Comparison of ENCODE assay signal across 32 cellular contexts in genomic region chr15:100502651-100503050, GRCh38. TPM values are rescaled to one million over a fixed set of nuclear protein-coding genes. Genes with fewer than 3 reads are reported as not detected.
"Had no signal": no experiment of that assay in that cellular context is flagged by ENCODE, and none has a peak within 500 bp of the region (broad histone marks: within the 10 kb centered on the region; RNA-seq: fewer than 3 reads in every experiment).

No MANE protein-coding gene starts in this region.

- H3K27me3 Mint-ChIP-seq: activated CD4-positive, alpha-beta memory T cell treated with anti-CD3 and anti-CD28 coated beads for 36 hours; activated CD4-positive, alpha-beta T cell treated with anti-CD3 and anti-CD28 coated beads for 36 hours; activated naive CD4-positive, alpha-beta T cell treated with anti-CD3 and anti-CD28 coated beads, Interleukin-2, amount 50 U/mL, for 24 hours; activated naive CD8-positive, alpha-beta T cell treated with anti-CD3 and anti-CD28 coated beads for 36 hours; activated naive CD8-positive, alpha-beta T cell treated with anti-CD3 and anti-CD28 coated beads, Interleukin-2, amount 50 U/mL, for 24 hours; brain had no signal

- H3K9me3 ChIP-seq: adrenal gland, esophagus muscularis mucosa, gastroesophageal sphincter, heart right ventricle had no signal

- H3K36me3 ChIP-seq: adrenal gland, esophagus muscularis mucosa, gastroesophageal sphincter, heart right ventricle had no signal

- H3K36me3 Mint-ChIP-seq: activated CD4-positive, alpha-beta memory T cell treated with anti-CD3 and anti-CD28 coated beads for 36 hours; activated CD8-positive, alpha-beta memory T cell treated with anti-CD3 and anti-CD28 coated beads, Interleukin-2, amount 10 ng/mL, durations not matched to agents 7 days and 5 days; activated naive CD8-positive, alpha-beta T cell treated with anti-CD3 and anti-CD28 coated beads for 36 hours; brain had no signal

- H3K27me3 ChIP-seq: esophagus muscularis mucosa had no signal

- H3K4me3 ChIP-seq: adrenal gland, esophagus muscularis mucosa, gastroesophageal sphincter, heart right ventricle had no signal

- ATAC-seq: activated CD4-positive, alpha-beta T cell treated with anti-CD3 and anti-CD28 coated beads for 36 hours; activated CD8-positive, alpha-beta memory T cell treated with anti-CD3 and anti-CD28 coated beads, Interleukin-2, amount 10 ng/mL, durations not matched to agents 7 days and 5 days; activated CD8-positive, alpha-beta T cell treated with anti-CD3 and anti-CD28 coated beads, Interleukin-2, amount 10 ng/mL, durations not matched to agents 7 days and 5 days; activated naive CD8-positive, alpha-beta T cell treated with anti-CD3 and anti-CD28 coated beads, Interleukin-2, amount 50 U/mL, for 24 hours; gastroesophageal sphincter had no signal

- H3K9me3 Mint-ChIP-seq: activated CD4-positive, alpha-beta memory T cell treated with anti-CD3 and anti-CD28 coated beads for 36 hours; activated naive CD4-positive, alpha-beta T cell treated with anti-CD3 and anti-CD28 coated beads for 36 hours; activated naive CD4-positive, alpha-beta T cell treated with anti-CD3 and anti-CD28 coated beads, Interleukin-2, amount 50 U/mL, for 24 hours; activated naive CD8-positive, alpha-beta T cell treated with anti-CD3 and anti-CD28 coated beads for 36 hours; activated naive CD8-positive, alpha-beta T cell treated with anti-CD3 and anti-CD28 coated beads, Interleukin-2, amount 50 U/mL, for 24 hours; activated T-helper 2 cell treated with anti-CD3 and anti-CD28 coated beads, Interferon-gamma antibody, Interleukin-2, Interleukin-4, amounts not matched to agents 10 μg/mL and 5 μg/mL and 100 μg/mL, durations not matched to agents 14 hours and 24 hours and 36 hours had no signal

- DNase-seq: activated CD4-positive, alpha-beta memory T cell treated with anti-CD3 and anti-CD28 coated beads for 36 hours; activated CD4-positive, alpha-beta T cell treated with anti-CD3 and anti-CD28 coated beads for 36 hours; activated CD4-positive, alpha-beta T cell treated with anti-CD3 and anti-CD28 coated beads, Interleukin-2, amount 10 ng/mL, durations not matched to agents 24 days and 14 days; activated CD4-positive, CD25-positive, alpha-beta regulatory T cell; activated CD4-positive, CD25-positive, alpha-beta regulatory T cell treated with anti-CD3 and anti-CD28 coated beads, Interleukin-2, amount 50 U/mL, for 72 hours; activated CD8-positive, alpha-beta memory T cell treated with anti-CD3 and anti-CD28 coated beads, Interleukin-2, amount 10 ng/mL, durations not matched to agents 7 days and 5 days; activated CD8-positive, alpha-beta memory T cell treated with anti-CD3 and anti-CD28 coated beads, Interleukin-2, amount 50 U/mL, for 4 hours; activated CD8-positive, alpha-beta T cell treated with anti-CD3 and anti-CD28 coated beads, Interleukin-2, amount 10 ng/mL, durations not matched to agents 7 days and 5 days; activated effector memory CD4-positive, alpha-beta T cell treated with anti-CD3 and anti-CD28 coated beads, Interleukin-2, amount 50 U/mL, for 16 hours; activated naive CD4-positive, alpha-beta T cell treated with anti-CD3 and anti-CD28 coated beads for 36 hours; activated naive CD8-positive, alpha-beta T cell treated with anti-CD3 and anti-CD28 coated beads for 36 hours; activated naive CD8-positive, alpha-beta T cell treated with anti-CD3 and anti-CD28 coated beads, Interleukin-2, amount 50 U/mL, for 24 hours; activated T-cell treated with anti-CD3 and anti-CD28 coated beads, Interleukin-2, amount 50 U/mL, for 1 hour; activated T-cell treated with anti-CD3 and anti-CD28 coated beads, Interleukin-2, amount 50 U/mL, for 48 hours; amygdala; aorta; caudate nucleus; cortex of kidney; effector CD8-positive, alpha-beta T cell; heart right ventricle; T-helper 2 cell had no signal

- H3K4me1 ChIP-seq: adrenal gland, esophagus muscularis mucosa, heart right ventricle had no signal

- H3K27ac ChIP-seq: adrenal gland, esophagus muscularis mucosa, gastroesophageal sphincter, heart right ventricle had no signal

- H3K4me3 Mint-ChIP-seq: activated CD4-positive, alpha-beta memory T cell treated with anti-CD3 and anti-CD28 coated beads for 36 hours; activated CD4-positive, alpha-beta T cell treated with anti-CD3 and anti-CD28 coated beads for 36 hours; activated CD4-positive, alpha-beta T cell treated with anti-CD3 and anti-CD28 coated beads, Interleukin-2, amount 10 ng/mL, durations not matched to agents 24 days and 14 days; activated CD8-positive, alpha-beta memory T cell treated with anti-CD3 and anti-CD28 coated beads, Interleukin-2, amount 10 ng/mL, durations not matched to agents 7 days and 5 days; activated CD8-positive, alpha-beta T cell treated with anti-CD3 and anti-CD28 coated beads, Interleukin-2, amount 10 ng/mL, durations not matched to agents 7 days and 5 days; activated naive CD4-positive, alpha-beta T cell treated with anti-CD3 and anti-CD28 coated beads for 36 hours; activated naive CD4-positive, alpha-beta T cell treated with anti-CD3 and anti-CD28 coated beads, Interleukin-2, amount 50 U/mL, for 24 hours; activated naive CD8-positive, alpha-beta T cell treated with anti-CD3 and anti-CD28 coated beads for 36 hours; activated naive CD8-positive, alpha-beta T cell treated with anti-CD3 and anti-CD28 coated beads, Interleukin-2, amount 50 U/mL, for 24 hours; activated T-helper 1 cell treated with anti-CD3 and anti-CD28 coated beads, Interleukin-12 subunit alpha, Interleukin-12 subunit beta, Interleukin-2, Interleukin-4 antibody, amounts not matched to agents 30 ng/mL and 10 ng/mL and 1 ng/mL, durations not matched to agents 14 hours and 24 hours and 36 hours; brain had no signal

- H3K27ac Mint-ChIP-seq: activated CD4-positive, alpha-beta memory T cell treated with anti-CD3 and anti-CD28 coated beads for 36 hours; activated CD4-positive, alpha-beta T cell treated with anti-CD3 and anti-CD28 coated beads for 36 hours; activated CD4-positive, alpha-beta T cell treated with anti-CD3 and anti-CD28 coated beads, Interleukin-2, amount 10 ng/mL, durations not matched to agents 24 days and 14 days; activated CD8-positive, alpha-beta memory T cell treated with anti-CD3 and anti-CD28 coated beads, Interleukin-2, amount 10 ng/mL, durations not matched to agents 7 days and 5 days; activated CD8-positive, alpha-beta T cell treated with anti-CD3 and anti-CD28 coated beads, Interleukin-2, amount 10 ng/mL, durations not matched to agents 7 days and 5 days; activated naive CD4-positive, alpha-beta T cell treated with anti-CD3 and anti-CD28 coated beads for 36 hours; activated naive CD4-positive, alpha-beta T cell treated with anti-CD3 and anti-CD28 coated beads, Interleukin-2, amount 50 U/mL, for 24 hours; activated naive CD8-positive, alpha-beta T cell treated with anti-CD3 and anti-CD28 coated beads for 36 hours; activated naive CD8-positive, alpha-beta T cell treated with anti-CD3 and anti-CD28 coated beads, Interleukin-2, amount 50 U/mL, for 24 hours; activated T-helper 1 cell treated with anti-CD3 and anti-CD28 coated beads, Interleukin-12 subunit alpha, Interleukin-12 subunit beta, Interleukin-2, Interleukin-4 antibody, amounts not matched to agents 30 ng/mL and 10 ng/mL and 1 ng/mL, durations not matched to agents 14 hours and 24 hours and 36 hours; activated T-helper 2 cell treated with anti-CD3 and anti-CD28 coated beads, Interferon-gamma antibody, Interleukin-2, Interleukin-4, amounts not matched to agents 10 μg/mL and 5 μg/mL and 100 μg/mL, durations not matched to agents 14 hours and 24 hours and 36 hours had no signal

- H3K4me1 Mint-ChIP-seq: activated CD4-positive, alpha-beta T cell treated with anti-CD3 and anti-CD28 coated beads for 36 hours; activated CD4-positive, alpha-beta T cell treated with anti-CD3 and anti-CD28 coated beads, Interleukin-2, amount 10 ng/mL, durations not matched to agents 24 days and 14 days; activated CD8-positive, alpha-beta memory T cell treated with anti-CD3 and anti-CD28 coated beads, Interleukin-2, amount 10 ng/mL, durations not matched to agents 7 days and 5 days; activated naive CD8-positive, alpha-beta T cell treated with anti-CD3 and anti-CD28 coated beads for 36 hours; activated naive CD8-positive, alpha-beta T cell treated with anti-CD3 and anti-CD28 coated beads, Interleukin-2, amount 50 U/mL, for 24 hours; brain had no signal

RNA-seq across cellular contexts. Expression of gene CERS3, which starts 26.1 kb away (rescaled TPM):
- total RNA-seq: activated CD8-positive, alpha-beta memory T cell treated with anti-CD3 and anti-CD28 coated beads, Interleukin-2, amount 10 ng/mL, durations not matched to agents 7 days and 5 days; adrenal gland; aorta; chondrocyte; dermis microvascular lymphatic vessel endothelial cell; epithelial cell of proximal tubule; glomerular endothelial cell; heart right ventricle had no signal
- polyA plus RNA-seq: aorta had no signal
